Comparison of ENCODE assay signal across 9 cellular contexts in the genomic region with DNA sequence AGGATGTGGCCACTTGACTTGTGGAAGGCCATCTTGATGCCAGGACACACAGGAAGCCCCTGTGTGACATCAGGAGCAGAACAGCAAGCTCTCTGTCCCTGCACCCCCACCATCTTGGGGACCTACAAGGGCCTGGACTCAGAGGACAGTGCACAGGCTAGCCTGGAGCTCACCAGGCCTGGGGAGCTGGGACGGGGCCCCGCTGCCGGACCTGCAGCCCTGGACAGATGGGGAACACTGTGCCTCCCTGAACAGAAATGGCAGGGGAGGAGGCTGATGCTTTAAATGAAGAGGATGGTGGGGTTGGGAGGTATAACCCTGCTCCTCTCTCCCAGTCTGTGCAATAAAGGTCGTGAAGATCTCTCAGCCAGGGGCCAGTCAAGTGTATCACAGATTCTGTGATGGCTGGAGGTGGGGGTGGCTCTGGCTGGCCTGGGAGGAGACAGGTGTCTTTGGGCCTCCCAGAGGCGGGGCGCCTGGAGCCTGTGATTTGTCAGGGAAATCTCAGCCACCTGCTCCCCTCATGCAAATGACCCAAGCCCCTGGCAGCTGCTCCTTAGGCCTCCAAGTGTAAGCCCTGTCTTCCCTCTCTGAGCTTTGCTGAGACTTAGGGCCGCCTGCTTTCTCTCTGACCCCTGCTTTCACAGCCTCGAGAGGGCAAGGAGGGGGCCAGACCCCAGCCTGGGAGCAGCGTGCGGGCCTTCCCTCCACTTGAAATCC. TPM values are rescaled to one million over a fixed set of nuclear protein-coding genes. Genes with fewer than 3 reads are reported as not detected.
DNase-seq lines count a peak whose midpoint lies in the region; ATAC-seq and TF ChIP-seq lines count a peak whose summit lies in the region.
"Had no signal": no experiment of that assay in that cellular context is flagged by ENCODE, and none has a peak within 500 bp of the region (broad histone marks: within the 10 kb centered on the region; RNA-seq: fewer than 3 reads in every experiment).

No MANE protein-coding gene starts in this region.

- no peak overlapping the region for H3K27ac ChIP-seq in RWPE1

- no peaks in the 10 kb centered on the region for H3K9me3 Mint-ChIP-seq in activated naive CD4-positive, alpha-beta T cell treated with anti-CD3 and anti-CD28 coated beads, Interleukin-2, amount 50 U/mL, for 72 hours

- no peaks in the 10 kb centered on the region for H3K36me3 Mint-ChIP-seq in activated naive CD4-positive, alpha-beta T cell treated with anti-CD3 and anti-CD28 coated beads, Interleukin-2, amount 50 U/mL, for 72 hours

- CTCF ChIA-PET in RWPE1 (lab: Yijun Ruan, JAX) = interaction anchor here (0.7 kb wide), 2 partner anchors 11 to 34 kb away, joined by 3 read pairs; partner anchors contain the start of genes P3H3 and SPSB2

- DNase-seq in NCI-H748 (lab: John Stamatoyannopoulos, UW; ENCODE audit: unreplicated experiment) = peak; percentile 19
- DNase-seq in NCI-H748 treated with DMSO at 0.1 percent for 48 hours (lab: John Stamatoyannopoulos, UW) = no peak
- DNase-seq in NCI-H524 (lab: John Stamatoyannopoulos, UW) = peak; percentile 96 to 97
- DNase-seq in retina = peak; percentile 73
- no peak for DNase-seq in mesenteric fat pad (ENCODE audit: low spot score)
- DNase-seq in RWPE1 (ENCODE audit: low spot score) = no peak
- no peak for DNase-seq in activated naive CD4-positive, alpha-beta T cell treated with anti-CD3 and anti-CD28 coated beads, Interleukin-2, amount 50 U/mL, for 72 hours (ENCODE audit: low spot score in 2 of 2)
- DNase-seq: ACHN had no signal

- peak; percentile 80 for ATAC-seq in HG02840 (IDR thresholded peaks at IDR 0.05; ENCODE audit: low FRiP score, unreplicated experiment)
- no peak for ATAC-seq in activated naive CD4-positive, alpha-beta T cell treated with anti-CD3 and anti-CD28 coated beads, Interleukin-2, amount 50 U/mL, for 72 hours

- POLR2A ChIA-PET in RWPE1 (lab: Yijun Ruan, JAX; ENCODE audit: low non-redundant PET) = interaction anchor here (1.0 kb wide), 1 partner anchor 13 kb away, joined by 3 read pairs; the partner anchor contains the start of gene USP5

- no peak overlapping the region for H3K27ac Mint-ChIP-seq in activated naive CD4-positive, alpha-beta T cell treated with anti-CD3 and anti-CD28 coated beads, Interleukin-2, amount 50 U/mL, for 72 hours

- no peak for TF ChIP-seq CTCF in RWPE1 (conservative IDR thresholded peaks at IDR 0.05; ENCODE audit: low read depth)

RNA-seq across cellular contexts. Expression of gene GNB3, which starts 1.1 kb away (rescaled TPM):
- 1.2 TPM for total RNA-seq in mesenteric fat pad
- total RNA-seq in activated naive CD4-positive, alpha-beta T cell treated with anti-CD3 and anti-CD28 coated beads, Interleukin-2, amount 50 U/mL, for 72 hours = 1 to 10 TPM in 1 of 2 donors, under 1 TPM in 1; 0.25 to 1.8 TPM

RNA-seq across cellular contexts. Expression of gene P3H3, which starts 11.4 kb away (rescaled TPM):
- 11.1 TPM for total RNA-seq in mesenteric fat pad
- total RNA-seq in activated naive CD4-positive, alpha-beta T cell treated with anti-CD3 and anti-CD28 coated beads, Interleukin-2, amount 50 U/mL, for 72 hours = 1 to 10 TPM in 1 of 2 donors, under 1 TPM in 1; 0.82 to 3.0 TPM

RNA-seq across cellular contexts. Expression of gene CDCA3, which starts 11.4 kb away (rescaled TPM):
- total RNA-seq in mesenteric fat pad = 0.16 TPM
- total RNA-seq in activated naive CD4-positive, alpha-beta T cell treated with anti-CD3 and anti-CD28 coated beads, Interleukin-2, amount 50 U/mL, for 72 hours = 100 to 1,000 TPM; 110 to 147 TPM

RNA-seq across cellular contexts. Expression of gene USP5, which starts 12.3 kb away (rescaled TPM):
- 74.8 TPM for total RNA-seq in mesenteric fat pad
- 100 to 1,000 TPM; 132 to 166 TPM for total RNA-seq in activated naive CD4-positive, alpha-beta T cell treated with anti-CD3 and anti-CD28 coated beads, Interleukin-2, amount 50 U/mL, for 72 hours

RNA-seq across cellular contexts. Expression of gene GPR162, which starts 18.0 kb away (rescaled TPM):
- total RNA-seq in mesenteric fat pad = 7.0 TPM
- under 1 TPM; 0.46 to 0.60 TPM for total RNA-seq in activated naive CD4-positive, alpha-beta T cell treated with anti-CD3 and anti-CD28 coated beads, Interleukin-2, amount 50 U/mL, for 72 hours

Comparison
In these comparisons a context has a peak if more than half of its experiments do, and no peak if none do; other contexts are left out.
1. DNase-seq: peak in NCI-H748 (single experiment), NCI-H524 (2 of 2) and retina (single experiment); none in NCI-H748 treated with DMSO at 0.1 percent for 48 hours (single experiment), mesenteric fat pad (single experiment), RWPE1 (single experiment) and activated naive CD4-positive, alpha-beta T cell treated with anti-CD3 and anti-CD28 coated beads, Interleukin-2, amount 50 U/mL, for 72 hours (0 of 2).
2. RNA of gene CDCA3, which starts 11.4 kb away (total RNA-seq): 110 to 147 TPM in activated naive CD4-positive, alpha-beta T cell treated with anti-CD3 and anti-CD28 coated beads, Interleukin-2, amount 50 U/mL, for 72 hours; 0.16 TPM in mesenteric fat pad (single experiment); every median in the first group is over 10 times any median in the second.